1 cellular context compared by ENCODE assay signal in genomic region chr6:41732601-41733348, GRCh38.
TF ChIP-seq lines count a peak whose summit lies in the region.

No MANE protein-coding gene starts in this region.

TF ChIP-seq in K562, 482 proteins besides CTCF, POLR2A, EP300 and RAD21:
- no peak for TF ChIP-seq HMG20A (CRISPR knock-in tag; conservative IDR thresholded peaks at IDR 0.05)
- TF ChIP-seq CHAMP1 (IDR thresholded peaks at IDR 0.05) = no peak
- no peak for TF ChIP-seq ZNF239 (CRISPR knock-in tag; IDR thresholded peaks at IDR 0.05)
- TF ChIP-seq MAX (CRISPR knock-in tag; IDR thresholded peaks at IDR 0.05) = peak; percentile 33; the same call in 1 of the 2 replicates
- TF ChIP-seq CEBPG (CRISPR knock-in tag; IDR thresholded peaks at IDR 0.05) = 0 out of 2 replicates have a peak, but pooled peaks have one; percentile 20
- no peak for TF ChIP-seq CEBPG (tag; conservative IDR thresholded peaks at IDR 0.05 in 1 of 2, IDR thresholded peaks at IDR 0.05 in 1 of 2)
